In genomic region chr2:8525582-8526402, GRCh38 we compare ENCODE assay signal across 9 cellular contexts.
DNase-seq lines count a peak whose midpoint lies in the region; ATAC-seq, FAIRE-seq and TF ChIP-seq lines count a peak whose summit lies in the region.
"Had no signal": no experiment of that assay in that cellular context is flagged by ENCODE, and none has a peak within 500 bp of the region (broad histone marks: within the 10 kb centered on the region; RNA-seq: fewer than 3 reads in every experiment).

No MANE protein-coding gene starts in this region.

- no peaks in the 10 kb centered on the region for H3K27me3 ChIP-seq in BLaER1
- peaks cover 14% of the 10 kb centered on the region for H3K27me3 ChIP-seq in astrocyte (ENCODE audit: insufficient read depth, low read length)
- peaks cover 4% of the 10 kb centered on the region for H3K27me3 ChIP-seq in keratinocyte (ENCODE audit: control insufficient read depth, extremely low read depth, insufficient read depth, low read length)

- FAIRE-seq in astrocyte (lab: Jason Lieb, UNC) = no peak
- no peak for FAIRE-seq in keratinocyte (lab: Jason Lieb, UNC)
- FAIRE-seq: colon had no signal

- peaks cover 3% of the 10 kb centered on the region for H3K9me3 Mint-ChIP-seq in astrocyte (ENCODE audit: unreplicated experiment)

- no peaks in the 10 kb centered on the region for H3K36me3 ChIP-seq in BLaER1
- no peaks in the 10 kb centered on the region for H3K36me3 ChIP-seq in astrocyte (ENCODE audit: insufficient read depth, low read length)
- H3K36me3 ChIP-seq in keratinocyte (ENCODE audit: control insufficient read depth in 2 of 2, extremely low read depth in 1 of 2, insufficient read depth in 2 of 2, low read length in 2 of 2) = no peaks in the 10 kb centered on the region

- peak overlapping the region; percentile 71 for H3K4me2 ChIP-seq in BLaER1
- no peak overlapping the region for H3K4me2 ChIP-seq in astrocyte (ENCODE audit: low read length)
- H3K4me2 ChIP-seq in keratinocyte (ENCODE audit: control insufficient read depth, extremely low read depth, insufficient read depth, low read depth, low read length) = peak overlapping the region; percentile 32

- H3K4me3 ChIP-seq in BLaER1 = no peak overlapping the region
- no peak overlapping the region for H3K4me3 ChIP-seq in astrocyte (ENCODE audit: insufficient read depth, low read depth, low read length)
- H3K4me3 ChIP-seq in keratinocyte (ENCODE audit: control insufficient read depth in 2 of 3, extremely low read depth in 1 of 3, insufficient read depth in 2 of 3, low read depth in 1 of 3, low read length in 3 of 3) = no peak overlapping the region

- H3K4me1 Mint-ChIP-seq in astrocyte (ENCODE audit: low read depth, unreplicated experiment) = no peaks in the 10 kb centered on the region

- H3K27ac Mint-ChIP-seq in astrocyte (ENCODE audit: unreplicated experiment) = no peak overlapping the region

- H3K36me3 Mint-ChIP-seq in astrocyte (ENCODE audit: low read depth, unreplicated experiment) = peaks cover 3% of the 10 kb centered on the region

- H3K4me3 Mint-ChIP-seq in astrocyte (ENCODE audit: unreplicated experiment) = no peak overlapping the region

- H2AFZ ChIP-seq in astrocyte (ENCODE audit: low read depth, low read length) (no peak overlapping the region), keratinocyte (ENCODE audit: control insufficient read depth, low read length) (peak overlapping the region; percentile 37)

- TF ChIP-seq CTCF in astrocyte (IDR thresholded peaks at IDR 0.05; ENCODE audit: insufficient read depth, low read depth, low read length) (no peak), keratinocyte (optimal IDR thresholded peaks at IDR 0.05 in 1 of 3, IDR thresholded peaks at IDR 0.05 in 1 of 3, conservative IDR thresholded peaks at IDR 0.05 in 1 of 3; ENCODE audit: extremely low read depth in 1 of 3, insufficient read depth in 2 of 3, low read length in 3 of 3) (no peak)

- DNase-seq in NCI-H2107 treated with DMSO at 0.1 percent for 48 hours (lab: John Stamatoyannopoulos, UW; ENCODE audit: unreplicated experiment) (peak; percentile 87), astrocyte (ENCODE audit: low read depth) (peak; percentile 48), keratinocyte (ENCODE audit: low read depth, low spot score) (no peak), substantia nigra (lab: John Stamatoyannopoulos, UW) (peak in 43 of 49 donors; percentile 23 to 83 (median 60))
- no peak for DNase-seq in activated CD8-positive, alpha-beta memory T cell treated with anti-CD3 and anti-CD28 coated beads, Interleukin-2, amount 50 U/mL, for 4 hours

- H3K4me1 ChIP-seq in BLaER1 = peaks cover 96% of the 10 kb centered on the region
- peaks cover 7% of the 10 kb centered on the region for H3K4me1 ChIP-seq in astrocyte (ENCODE audit: insufficient read depth, low read length)
- H3K4me1 ChIP-seq in keratinocyte (ENCODE audit: control insufficient read depth, extremely low read depth, insufficient read depth, low read length) = peaks cover 15% of the 10 kb centered on the region

- H4K20me1 ChIP-seq in BLaER1 (no peaks in the 10 kb centered on the region), astrocyte (ENCODE audit: insufficient read depth, low read length) (no peaks in the 10 kb centered on the region), keratinocyte (ENCODE audit: control insufficient read depth, extremely low read depth, insufficient read depth, low read length) (no peaks in the 10 kb centered on the region)

- dilution Hi-C loops in keratinocyte (cut with MboI; ENCODE audit: extremely low pct_ligation_motif_present, low sequenced_read_pairs) = no loop called here

- H3K79me2 ChIP-seq in astrocyte (ENCODE audit: insufficient read depth, low read length) (no peaks in the 10 kb centered on the region), keratinocyte (ENCODE audit: control insufficient read depth, insufficient read depth, low read length) (no peaks in the 10 kb centered on the region)

- H3K9ac ChIP-seq in BLaER1 = no peak overlapping the region
- no peak overlapping the region for H3K9ac ChIP-seq in astrocyte (ENCODE audit: low read length)
- no peak overlapping the region for H3K9ac ChIP-seq in keratinocyte (ENCODE audit: control insufficient read depth, extremely low read depth, insufficient read depth, low read length)

- peaks cover 37% of the 10 kb centered on the region for H3K27me3 Mint-ChIP-seq in astrocyte (ENCODE audit: low read depth, unreplicated experiment)

- H3K9me3 ChIP-seq in BLaER1 (peaks cover 5% of the 10 kb centered on the region; the same call in 1 of the 2 replicates), astrocyte (ENCODE audit: insufficient read depth, low read depth, low read length) (no peaks in the 10 kb centered on the region), keratinocyte (ENCODE audit: control insufficient read depth, low read depth, low read length) (no peaks in the 10 kb centered on the region)

- H3K27ac ChIP-seq in BLaER1 (peak overlapping the region; percentile 27; the same call in 1 of the 2 replicates), astrocyte (ENCODE audit: low read depth, low read length) (no peak overlapping the region), keratinocyte (ENCODE audit: control insufficient read depth, insufficient read depth, low read length) (no peak overlapping the region), substantia nigra (ENCODE audit: low read depth, low read length, poor library complexity, severe bottlenecking) (no peak overlapping the region)

- peak; percentile 79 for ATAC-seq in GM19025 (IDR thresholded peaks at IDR 0.05; ENCODE audit: low read depth, unreplicated experiment)
- peak; percentile 39 for ATAC-seq in HG03097 (IDR thresholded peaks at IDR 0.05; ENCODE audit: low FRiP score, unreplicated experiment)

- peaks cover 2% of the 10 kb centered on the region for H3K9me1 ChIP-seq in keratinocyte (ENCODE audit: control insufficient read depth, extremely low read depth, insufficient read depth, low read length)

Comparison
In these comparisons a context has a peak if more than half of its experiments do, and no peak if none do; other contexts are left out.
1. DNase-seq: peak in NCI-H2107 treated with DMSO at 0.1 percent for 48 hours (single experiment), astrocyte (single experiment) and substantia nigra (43 of 49); none in keratinocyte (single experiment) and activated CD8-positive, alpha-beta memory T cell treated with anti-CD3 and anti-CD28 coated beads, Interleukin-2, amount 50 U/mL, for 4 hours (single experiment).